In the genomic region with DNA sequence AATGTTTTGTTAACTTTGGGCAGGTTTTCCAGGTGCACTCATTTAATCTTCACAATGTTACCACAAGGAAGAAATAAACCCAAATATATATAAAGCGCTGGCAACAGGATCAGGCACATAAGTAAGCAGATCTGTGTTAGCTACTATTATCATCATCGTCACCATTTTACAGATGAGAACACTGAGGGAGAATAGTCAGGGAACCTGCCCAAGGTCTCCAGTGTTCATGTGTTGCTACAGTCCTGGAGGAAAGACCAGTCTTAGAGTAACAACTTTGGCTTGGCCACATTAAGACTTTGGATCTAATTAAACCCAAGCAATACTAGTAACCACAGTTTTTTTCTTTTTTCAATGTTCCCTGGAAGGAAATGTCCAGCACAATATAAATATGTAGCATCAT, we compare ENCODE assay signal across 1 cellular context.
TF ChIP-seq lines count a peak whose summit lies in the region.

No MANE protein-coding gene starts in this region.

TF ChIP-seq in H1, 55 proteins besides CTCF, POLR2A, EP300 and RAD21:
- TF ChIP-seq HDAC2 (IDR thresholded peaks at IDR 0.05; ENCODE audit: borderline replicate concordance in 1 of 2, low read depth in 2 of 2, low read length in 2 of 2), result no peak
- peak; percentile 70 for TF ChIP-seq KDM1A (IDR thresholded peaks at IDR 0.05; ENCODE audit: borderline replicate concordance, low read length)
- TF ChIP-seq KDM5A (IDR thresholded peaks at IDR 0.05; ENCODE audit: low read length), result no peak
